27 cellular contexts compared by ENCODE assay signal in the genomic region with DNA sequence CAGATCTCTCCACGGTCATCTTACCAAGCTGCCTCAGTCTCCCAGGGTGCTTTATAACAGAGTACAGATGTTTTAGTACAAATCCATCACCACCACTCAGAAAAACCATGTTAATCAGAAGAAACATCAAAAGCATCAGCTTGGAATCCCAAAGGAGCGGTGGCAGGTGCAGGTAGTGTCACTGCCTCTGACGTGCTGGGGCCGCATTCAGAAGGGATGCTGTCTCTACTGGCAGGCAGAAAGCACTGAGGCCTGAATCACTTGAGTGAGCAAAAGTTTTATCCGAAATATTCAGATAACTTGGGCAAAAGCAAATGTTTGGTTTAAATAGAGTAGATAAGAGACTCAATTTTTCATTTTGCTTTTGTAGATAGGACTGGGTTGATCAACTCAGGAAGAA.
"Had no signal": no experiment of that assay in that cellular context is flagged by ENCODE, and none has a peak within 500 bp of the region (broad histone marks: within the 10 kb centered on the region; RNA-seq: fewer than 3 reads in every experiment).

No MANE protein-coding gene starts in this region.

- H3K4me3 Mint-ChIP-seq: activated B cell treated with CpG ODN at 0.5 μM for 24 hours; activated CD4-positive, alpha-beta T cell treated with anti-CD3 and anti-CD28 coated beads, Interleukin-2, amount 10 ng/mL, durations not matched to agents 24 days and 14 days; activated CD8-positive, alpha-beta memory T cell treated with anti-CD3 and anti-CD28 coated beads, Interleukin-2, amount 10 ng/mL, durations not matched to agents 7 days and 5 days; activated naive CD4-positive, alpha-beta T cell treated with anti-CD3 and anti-CD28 coated beads, Interleukin-2, amount 50 U/mL, for 24 hours; activated T-cell treated with anti-CD3 and anti-CD28 coated beads, Interleukin-2, amount 50 U/mL, for 24 hours; activated T-helper 1 cell treated with anti-CD3 and anti-CD28 coated beads, Interleukin-12 subunit alpha, Interleukin-12 subunit beta, Interleukin-2, Interleukin-4 antibody, amounts not matched to agents 30 ng/mL and 10 ng/mL and 1 ng/mL, durations not matched to agents 14 hours and 24 hours and 36 hours; T-helper 1 cell treated with Interleukin-12 subunit alpha and Interleukin-12 subunit beta and Interleukin-4 antibody, amounts not matched to agents 30 μg/mL and 1 μg/mL, for 36 hours had no signal

- H3K27ac Mint-ChIP-seq: activated B cell treated with CpG ODN at 0.5 μM for 24 hours; activated CD4-positive, alpha-beta T cell treated with anti-CD3 and anti-CD28 coated beads, Interleukin-2, amount 10 ng/mL, durations not matched to agents 24 days and 14 days; activated CD8-positive, alpha-beta memory T cell treated with anti-CD3 and anti-CD28 coated beads, Interleukin-2, amount 10 ng/mL, durations not matched to agents 7 days and 5 days; activated naive CD4-positive, alpha-beta T cell treated with anti-CD3 and anti-CD28 coated beads, Interleukin-2, amount 50 U/mL, for 24 hours; activated T-cell treated with anti-CD3 and anti-CD28 coated beads, Interleukin-2, amount 50 U/mL, for 24 hours; activated T-helper 1 cell treated with anti-CD3 and anti-CD28 coated beads, Interleukin-12 subunit alpha, Interleukin-12 subunit beta, Interleukin-2, Interleukin-4 antibody, amounts not matched to agents 30 ng/mL and 10 ng/mL and 1 ng/mL, durations not matched to agents 14 hours and 24 hours and 36 hours; T-helper 1 cell treated with Interleukin-12 subunit alpha and Interleukin-12 subunit beta and Interleukin-4 antibody, amounts not matched to agents 30 μg/mL and 1 μg/mL, for 36 hours had no signal

- H3K27ac ChIP-seq: breast epithelium, Peyer's patch, RWPE1, SJSA1 had no signal

- H3K27me3 Mint-ChIP-seq: activated B cell treated with CpG ODN at 0.5 μM for 24 hours; activated CD4-positive, alpha-beta T cell treated with anti-CD3 and anti-CD28 coated beads, Interleukin-2, amount 10 ng/mL, durations not matched to agents 24 days and 14 days; activated CD8-positive, alpha-beta memory T cell treated with anti-CD3 and anti-CD28 coated beads, Interleukin-2, amount 10 ng/mL, durations not matched to agents 7 days and 5 days; activated naive CD4-positive, alpha-beta T cell treated with anti-CD3 and anti-CD28 coated beads, Interleukin-2, amount 50 U/mL, for 24 hours; activated T-cell treated with anti-CD3 and anti-CD28 coated beads, Interleukin-2, amount 50 U/mL, for 24 hours had no signal

- H3K4me1 Mint-ChIP-seq: activated CD4-positive, alpha-beta T cell treated with anti-CD3 and anti-CD28 coated beads, Interleukin-2, amount 10 ng/mL, durations not matched to agents 24 days and 14 days; activated CD8-positive, alpha-beta memory T cell treated with anti-CD3 and anti-CD28 coated beads, Interleukin-2, amount 10 ng/mL, durations not matched to agents 7 days and 5 days; activated naive CD4-positive, alpha-beta T cell treated with anti-CD3 and anti-CD28 coated beads, Interleukin-2, amount 50 U/mL, for 24 hours had no signal

- H3K36me3 Mint-ChIP-seq: activated CD8-positive, alpha-beta memory T cell treated with anti-CD3 and anti-CD28 coated beads, Interleukin-2, amount 10 ng/mL, durations not matched to agents 7 days and 5 days; activated naive CD4-positive, alpha-beta T cell treated with anti-CD3 and anti-CD28 coated beads, Interleukin-2, amount 50 U/mL, for 24 hours had no signal

- H3K4me1 ChIP-seq: breast epithelium had no signal

- H3K4me3 ChIP-seq: breast epithelium, MG63, Peyer's patch, SJSA1 had no signal

- H3K9me3 ChIP-seq: breast epithelium, MG63, Peyer's patch, SJSA1 had no signal

- H3K9me3 Mint-ChIP-seq: activated B cell treated with CpG ODN at 0.5 μM for 24 hours; activated CD4-positive, alpha-beta T cell treated with anti-CD3 and anti-CD28 coated beads, Interleukin-2, amount 10 ng/mL, durations not matched to agents 24 days and 14 days; activated naive CD4-positive, alpha-beta T cell treated with anti-CD3 and anti-CD28 coated beads, Interleukin-2, amount 50 U/mL, for 24 hours; activated T-cell treated with anti-CD3 and anti-CD28 coated beads, Interleukin-2, amount 50 U/mL, for 24 hours; activated T-helper 1 cell treated with anti-CD3 and anti-CD28 coated beads, Interleukin-12 subunit alpha, Interleukin-12 subunit beta, Interleukin-2, Interleukin-4 antibody, amounts not matched to agents 30 ng/mL and 10 ng/mL and 1 ng/mL, durations not matched to agents 14 hours and 24 hours and 36 hours; T-helper 1 cell treated with Interleukin-12 subunit alpha and Interleukin-12 subunit beta and Interleukin-4 antibody, amounts not matched to agents 30 μg/mL and 1 μg/mL, for 36 hours had no signal

- ATAC-seq: activated CD8-positive, alpha-beta memory T cell treated with anti-CD3 and anti-CD28 coated beads, Interleukin-2, amount 10 ng/mL, durations not matched to agents 7 days and 5 days; SK-N-SH treated with all-trans-retinoic acid at 6 μM for 48 hours had no signal

- DNase-seq: activated B cell treated with CpG ODN at 0.5 μM for 24 hours; activated CD4-positive, alpha-beta T cell treated with anti-CD3 and anti-CD28 coated beads for 1 hour; activated CD4-positive, alpha-beta T cell treated with anti-CD3 and anti-CD28 coated beads, Interleukin-2, amount 10 ng/mL, durations not matched to agents 24 days and 14 days; activated CD4-positive, alpha-beta T cell treated with anti-CD3 and anti-CD28 coated beads, Interleukin-2, amount 50 U/mL, for 48 hours; activated CD8-positive, alpha-beta memory T cell treated with anti-CD3 and anti-CD28 coated beads, Interleukin-2, amount 10 ng/mL, durations not matched to agents 7 days and 5 days; activated effector memory CD4-positive, alpha-beta T cell treated with Interleukin-2 at 50 U/mL for 16 hours; activated naive CD4-positive, alpha-beta T cell; activated T-cell treated with anti-CD3 and anti-CD28 coated beads, Interleukin-2, amount 50 U/mL, for 24 hours; aorta; caudate nucleus; MG63; MV-4-11; NCI-H1092 treated with DMSO at 0.1 percent for 48 hours; NCI-H1417 treated with DMSO at 0.1 percent for 48 hours; NCI-H187; NCI-H2081; NCI-H510A treated with DMSO at 0.1 percent for 48 hours; OCI-M1; Peyer's patch; SHP77 had no signal

- H3K27me3 ChIP-seq: breast epithelium, MG63, Peyer's patch, SJSA1 had no signal

- H3K36me3 ChIP-seq: breast epithelium, MG63, Peyer's patch, SJSA1 had no signal
